20 cellular contexts compared by ENCODE assay signal in the genomic region with DNA sequence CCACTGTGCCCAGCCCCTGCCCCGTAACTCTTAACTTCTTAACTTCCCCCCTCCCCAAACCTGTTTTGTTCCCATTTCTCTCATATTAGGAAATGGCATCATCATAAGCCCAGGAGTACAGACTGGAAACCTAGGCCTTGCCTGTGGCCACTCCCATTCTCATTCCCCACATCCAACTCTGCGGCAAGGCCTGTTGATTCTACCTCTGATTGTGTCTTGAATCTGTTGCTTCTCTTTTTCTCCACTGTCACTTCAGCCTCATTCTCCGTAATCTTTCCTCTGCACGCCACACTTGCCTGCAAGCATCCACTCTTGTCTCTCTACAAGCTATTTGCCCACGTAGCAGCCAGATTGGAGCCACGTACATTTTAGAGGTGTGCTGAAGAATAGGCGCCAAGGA. TPM values are rescaled to one million over a fixed set of nuclear protein-coding genes. Genes with fewer than 3 reads are reported as not detected.
DNase-seq lines count a peak whose midpoint lies in the region; ATAC-seq and TF ChIP-seq lines count a peak whose summit lies in the region.
"Had no signal": no experiment of that assay in that cellular context is flagged by ENCODE, and none has a peak within 500 bp of the region (broad histone marks: within the 10 kb centered on the region; RNA-seq: fewer than 3 reads in every experiment).

No MANE protein-coding gene starts in this region.

- no peak for ATAC-seq in CD4-positive, alpha-beta T cell (ENCODE audit: poor library complexity)
- no peak for ATAC-seq in stimulated activated memory B cell treated with anti-CD40 and anti-IgM and Interleukin-4, amounts not matched to agents 10 μg/mL and 1 μg/mL and 100 μg/mL, for 72 hours
- ATAC-seq: heart right ventricle, natural killer cell had no signal

- peak overlapping the region; percentile 80 for H3K27ac Mint-ChIP-seq in CD4-positive, alpha-beta T cell
- peak overlapping the region; percentile 97 for H3K27ac Mint-ChIP-seq in mesothelial cell of epicardium
- H3K27ac Mint-ChIP-seq in stimulated activated memory B cell treated with anti-CD40 and anti-IgM and Interleukin-4, amounts not matched to agents 10 μg/mL and 1 μg/mL and 100 μg/mL, for 72 hours, result peak overlapping the region; percentile 0

- intact Hi-C loops in CD4-positive, alpha-beta T cell (cut with DNase I, micrococcal nuclease), result no loop called here
- intact Hi-C loops in posterior vena cava (cut with DNase I), result no loop called here

- no peak overlapping the region for H3K4me2 ChIP-seq in SU-DHL-6 (ENCODE audit: low read depth, low read length, poor library complexity, severe bottlenecking)

- in situ Hi-C loops in GM13977 (cut with MboI; ENCODE audit: low pct_unique_long_range_greater_than_20kb, low sequenced_read_pairs, unreplicated experiment), result no loop called here

- H3K9me3 ChIP-seq in CD4-positive, alpha-beta T cell (ENCODE audit: control insufficient read depth, low read length), result no peaks in the 10 kb centered on the region
- H3K9me3 ChIP-seq in SU-DHL-6 (ENCODE audit: insufficient read depth, low read length), result no peaks in the 10 kb centered on the region
- H3K9me3 ChIP-seq: Caco-2, heart right ventricle had no signal

- no peaks in the 10 kb centered on the region for H4K20me1 ChIP-seq in SU-DHL-6 (ENCODE audit: low read depth, low read length)

- peaks cover 48% of the 10 kb centered on the region for H3F3A ChIP-seq in SU-DHL-6 (ENCODE audit: insufficient read depth)

- H3K4me1 Mint-ChIP-seq in CD4-positive, alpha-beta T cell (ENCODE audit: low read depth), result peaks cover 91% of the 10 kb centered on the region
- H3K4me1 Mint-ChIP-seq in mesothelial cell of epicardium, result peaks cover 37% of the 10 kb centered on the region
- peaks cover 80% of the 10 kb centered on the region for H3K4me1 Mint-ChIP-seq in stimulated activated memory B cell treated with anti-CD40 and anti-IgM and Interleukin-4, amounts not matched to agents 10 μg/mL and 1 μg/mL and 100 μg/mL, for 72 hours

- CTCF ChIA-PET in CD4-positive, alpha-beta T cell (lab: Charles Lee), result no interaction called here

- H3K4me3 ChIP-seq in SU-DHL-6 (ENCODE audit: insufficient read depth, low read length, poor library complexity, severe bottlenecking), result no peak overlapping the region
- H3K4me3 ChIP-seq: heart right ventricle, lung had no signal

- no peaks in the 10 kb centered on the region for H3K27me3 ChIP-seq in CD4-positive, alpha-beta T cell (ENCODE audit: control insufficient read depth, insufficient read depth, low read length)
- H3K27me3 ChIP-seq in SU-DHL-6 (ENCODE audit: low read length), result no peaks in the 10 kb centered on the region
- H3K27me3 ChIP-seq: heart right ventricle had no signal

- no peak overlapping the region for H2AFZ ChIP-seq in SU-DHL-6 (ENCODE audit: low read depth, low read length, severe bottlenecking)

- DNase-seq in CD4-positive, alpha-beta T cell, result no peak
- DNase-seq in mesothelial cell of epicardium (ENCODE audit: low spot score in 2 of 2, unreplicated experiment in 2 of 2), result no peak
- DNase-seq in GM13977 (ENCODE audit: low spot score), result no peak
- no peak for DNase-seq in posterior vena cava (ENCODE audit: low spot score)
- no peak for DNase-seq in NCI-H1417 treated with DMSO at 0.1 percent for 48 hours (lab: John Stamatoyannopoulos, UW)
- DNase-seq: activated CD4-positive, alpha-beta T cell treated with anti-CD3 and anti-CD28 coated beads, Interleukin-2, amount 50 U/mL, for 48 hours; activated naive CD4-positive, alpha-beta T cell; Caco-2; effector CD8-positive, alpha-beta T cell; heart right ventricle; natural killer cell; NCI-H1417; NCI-H2171; SIG-M5; stimulated activated CD4-positive, alpha-beta T cell treated with anti-CD3 and anti-CD28 coated beads, Interleukin-4, amount 100 ng/mL, for 4 hours; T-helper 2 cell; WERI-Rb-1 had no signal

- TF ChIP-seq CTCF in CD4-positive, alpha-beta T cell (IDR thresholded peaks at IDR 0.05), result no peak
- TF ChIP-seq CTCF in SU-DHL-6 (IDR thresholded peaks at IDR 0.05; ENCODE audit: insufficient read depth, low read length, poor library complexity, severe bottlenecking) (no peak), mesothelial cell of epicardium (IDR thresholded peaks at IDR 0.05; ENCODE audit: unreplicated experiment) (no peak), GM13977 (IDR thresholded peaks at IDR 0.05; ENCODE audit: extremely low read depth, insufficient read depth, missing control alignments) (no peak)

- peak overlapping the region; percentile 17 for H3K4me3 Mint-ChIP-seq in CD4-positive, alpha-beta T cell
- no peak overlapping the region for H3K4me3 Mint-ChIP-seq in mesothelial cell of epicardium
- no peak overlapping the region for H3K4me3 Mint-ChIP-seq in stimulated activated memory B cell treated with anti-CD40 and anti-IgM and Interleukin-4, amounts not matched to agents 10 μg/mL and 1 μg/mL and 100 μg/mL, for 72 hours
- H3K4me3 Mint-ChIP-seq: natural killer cell had no signal

- H3K27ac ChIP-seq in CD4-positive, alpha-beta T cell (ENCODE audit: low read depth, low read length), result no peak overlapping the region
- H3K27ac ChIP-seq in SU-DHL-6 (ENCODE audit: low read depth, low read length), result peak overlapping the region; percentile 34
- H3K27ac ChIP-seq: WERI-Rb-1 had no signal

- no peaks in the 10 kb centered on the region for H3K9me3 Mint-ChIP-seq in CD4-positive, alpha-beta T cell
- H3K9me3 Mint-ChIP-seq in mesothelial cell of epicardium, result no peaks in the 10 kb centered on the region
- no peaks in the 10 kb centered on the region for H3K9me3 Mint-ChIP-seq in stimulated activated memory B cell treated with anti-CD40 and anti-IgM and Interleukin-4, amounts not matched to agents 10 μg/mL and 1 μg/mL and 100 μg/mL, for 72 hours
- H3K9me3 Mint-ChIP-seq: natural killer cell had no signal

- no peak overlapping the region for H3K9ac ChIP-seq in SU-DHL-6 (ENCODE audit: low read length)

- POLR2A ChIA-PET in CD4-positive, alpha-beta T cell (lab: Charles Lee), result interaction anchor here (1.0 to 1.2 kb wide), 2 partner anchors 11 to 25 kb away, joined by 3 to 4 read pairs; partner anchors contain the start of gene SGSM3

- H3K79me2 ChIP-seq in SU-DHL-6 (ENCODE audit: insufficient read depth, low read length), result peaks cover 32% of the 10 kb centered on the region; the same call in 1 of the 2 replicates

- no peaks in the 10 kb centered on the region for H3K36me3 ChIP-seq in SU-DHL-6 (ENCODE audit: low read length)

- no peaks in the 10 kb centered on the region for H3K27me3 Mint-ChIP-seq in CD4-positive, alpha-beta T cell
- H3K27me3 Mint-ChIP-seq in mesothelial cell of epicardium (ENCODE audit: low read depth), result no peaks in the 10 kb centered on the region
- H3K27me3 Mint-ChIP-seq in stimulated activated memory B cell treated with anti-CD40 and anti-IgM and Interleukin-4, amounts not matched to agents 10 μg/mL and 1 μg/mL and 100 μg/mL, for 72 hours, result no peaks in the 10 kb centered on the region

- no peaks in the 10 kb centered on the region for H3K9me2 ChIP-seq in SU-DHL-6 (replicated peaks; ENCODE audit: insufficient read depth, low read length)

- H3K36me3 Mint-ChIP-seq in CD4-positive, alpha-beta T cell (ENCODE audit: low read depth), result peaks cover 15% of the 10 kb centered on the region
- peaks cover 1% of the 10 kb centered on the region for H3K36me3 Mint-ChIP-seq in mesothelial cell of epicardium
- peaks cover 21% of the 10 kb centered on the region for H3K36me3 Mint-ChIP-seq in stimulated activated memory B cell treated with anti-CD40 and anti-IgM and Interleukin-4, amounts not matched to agents 10 μg/mL and 1 μg/mL and 100 μg/mL, for 72 hours

RNA-seq across cellular contexts. Expression of gene SGSM3, which starts 25.2 kb away (rescaled TPM):
- total RNA-seq in CD4-positive, alpha-beta T cell, result 10 to 100 TPM; 87.9 to 89.9 TPM
- total RNA-seq in mesothelial cell of epicardium (93.4 to 101 TPM (median 100 TPM) in 3 replicates), posterior vena cava (10 to 100 TPM; 33.2 to 40.3 TPM)

RNA-seq across cellular contexts. Expression of gene ADSL, which starts 49.3 kb away (rescaled TPM):
- 10 to 100 TPM; 62.9 to 75.3 TPM for total RNA-seq in CD4-positive, alpha-beta T cell
- total RNA-seq in mesothelial cell of epicardium (73.4 to 77.8 TPM (median 77.7 TPM) in 3 replicates), posterior vena cava (10 to 100 TPM; 35.5 to 47.1 TPM)

Comparison
In these comparisons a context has a peak if more than half of its experiments do, and no peak if none do; other contexts are left out.
1. H3K27ac Mint-ChIP-seq: peak in every context shown above with its lines; median percentile 97 in mesothelial cell of epicardium; 80 in CD4-positive, alpha-beta T cell; 0 in stimulated activated memory B cell treated with anti-CD40 and anti-IgM and Interleukin-4, amounts not matched to agents 10 μg/mL and 1 μg/mL and 100 μg/mL, for 72 hours.